In genomic region chr5:142499591-142500384, GRCh38 we compare ENCODE assay signal across 19 cellular contexts.
DNase-seq lines count a peak whose midpoint lies in the region; TF ChIP-seq lines count a peak whose summit lies in the region.
"Had no signal": no experiment of that assay in that cellular context is flagged by ENCODE, and none has a peak within 500 bp of the region (broad histone marks: within the 10 kb centered on the region; RNA-seq: fewer than 3 reads in every experiment).

No MANE protein-coding gene starts in this region.

- no peak overlapping the region for H3K27ac ChIP-seq in tibial nerve
- H3K27ac ChIP-seq: GM23248, heart left ventricle had no signal

- TF ChIP-seq CTCF in AG10803 (conservative IDR thresholded peaks at IDR 0.05; ENCODE audit: low read length) (no peak), tibial nerve (IDR thresholded peaks at IDR 0.05) (no peak), GM13976 (IDR thresholded peaks at IDR 0.05; ENCODE audit: borderline replicate concordance, control extremely low read depth, extremely low read depth, insufficient read depth, missing control alignments) (no peak)

- H3K4me3 ChIP-seq in AG10803 (ENCODE audit: low read length) = no peak overlapping the region
- no peak overlapping the region for H3K4me3 ChIP-seq in adipocyte (ENCODE audit: low read length)
- H3K4me3 ChIP-seq in tibial nerve = no peak overlapping the region
- H3K4me3 ChIP-seq: GM23248, heart left ventricle, K562 had no signal

- in situ Hi-C loops in GM13976 (cut with MboI; ENCODE audit: low sequenced_read_pairs, unreplicated experiment) = no loop called here

- H3K36me3 ChIP-seq in adipocyte (ENCODE audit: control insufficient read depth, insufficient read depth, low read length, severe bottlenecking) (no peaks in the 10 kb centered on the region), tibial nerve (no peaks in the 10 kb centered on the region)
- H3K36me3 ChIP-seq: heart left ventricle had no signal

- whole genome bisulfite sequencing in tibial nerve, 2 donors = 60 to 63% methylated on average over 7 of the region's 7 CpGs

- H3K9me3 ChIP-seq in adipocyte (ENCODE audit: control insufficient read depth, low read length) (no peaks in the 10 kb centered on the region), tibial nerve (no peaks in the 10 kb centered on the region)
- H3K9me3 ChIP-seq: Caco-2, heart left ventricle had no signal

- H3K4me1 ChIP-seq in adipocyte (ENCODE audit: control insufficient read depth, insufficient read depth, low read length) = peaks cover 27% of the 10 kb centered on the region
- H3K4me1 ChIP-seq in tibial nerve = peaks cover 0 to 34% (median 4%) of the 10 kb centered on the region in 4 donors

- H3K9ac ChIP-seq in adipocyte (ENCODE audit: low read length) = peak overlapping the region; percentile 18
- H3K9ac ChIP-seq: GM23248 had no signal

- TF ChIP-seq EP300 in tibial nerve (IDR thresholded peaks at IDR 0.05) = no peak

- TF ChIP-seq POLR2A in tibial nerve (IDR thresholded peaks at IDR 0.05) = no peak

- DNase-seq in AG10803 (ENCODE audit: low read depth) = peak; percentile 50
- peak; percentile 51 for DNase-seq in HT-29 (ENCODE audit: low spot score)
- DNase-seq in adipocyte (ENCODE audit: low read depth) = no peak
- DNase-seq in medulla oblongata (ENCODE audit: extremely low spot score) = peak; percentile 16
- no peak for DNase-seq in tibial nerve (ENCODE audit: low spot score in 2 of 2)
- DNase-seq in GM13976 (ENCODE audit: low spot score) = no peak
- DNase-seq in ecto neural progenitor cell (ENCODE audit: low spot score) = no peak
- no peak for DNase-seq in NK-92 (lab: John Stamatoyannopoulos, UW; ENCODE audit: unreplicated experiment)
- DNase-seq: activated naive CD8-positive, alpha-beta T cell treated with anti-CD3 and anti-CD28 coated beads, Interleukin-2, amount 10 ng/mL, durations not matched to agents 7 days and 5 days; GM23248; heart left ventricle; left cardiac atrium; NCI-H1105; NCI-H69; RPMI8226; stimulated activated naive CD4-positive, alpha-beta T cell; T-helper 1 cell had no signal

- H3K27me3 ChIP-seq in adipocyte (replicated peaks; ENCODE audit: control insufficient read depth, insufficient read depth, low read length) (no peaks in the 10 kb centered on the region), tibial nerve (no peaks in the 10 kb centered on the region)
- H3K27me3 ChIP-seq: heart left ventricle had no signal

Comparison
In these comparisons a context has a peak if more than half of its experiments do, and no peak if none do; other contexts are left out.
1. DNase-seq: peak in AG10803 (single experiment), HT-29 (single experiment) and medulla oblongata (single experiment); none in adipocyte (single experiment), tibial nerve (0 of 2), GM13976 (single experiment), ecto neural progenitor cell (single experiment) and NK-92 (single experiment).